In genomic region chr20:6381887-6382286, GRCh38 we compare ENCODE assay signal across 11 cellular contexts.
DNase-seq lines count a peak whose midpoint lies in the region; ATAC-seq, FAIRE-seq and TF ChIP-seq lines count a peak whose summit lies in the region.
"Had no signal": no experiment of that assay in that cellular context is flagged by ENCODE, and none has a peak within 500 bp of the region (broad histone marks: within the 10 kb centered on the region; RNA-seq: fewer than 3 reads in every experiment).

No MANE protein-coding gene starts in this region.

- TF ChIP-seq EP300 in A549 (IDR thresholded peaks at IDR 0.05) = no peak

- no peaks in the 10 kb centered on the region for H3K36me3 ChIP-seq in body of pancreas (replicated peaks in 1 of 2; ENCODE audit: insufficient read depth in 1 of 2, low read depth in 2 of 2)

- H3K27me3 ChIP-seq in body of pancreas = no peaks in the 10 kb centered on the region

- H3K4me3 ChIP-seq in A549 (no peak overlapping the region), body of pancreas (no peak overlapping the region)

- H3K27ac ChIP-seq in A549 = no peak overlapping the region
- no peak overlapping the region for H3K27ac ChIP-seq in body of pancreas

- TF ChIP-seq CTCF in A549 (IDR thresholded peaks at IDR 0.05) = no peak
- TF ChIP-seq CTCF in body of pancreas (IDR thresholded peaks at IDR 0.05) = peak in 5 of 7 experiments; percentile 14 to 37 (median 28)

- peak in 1 of 2 experiments; percentile 11 for DNase-seq in A549 (ENCODE audit: low read depth in 1 of 2, low spot score in 1 of 2)
- peak; percentile 32 for DNase-seq in HPDE6-E6E7 (ENCODE audit: extremely low spot score)
- DNase-seq in body of pancreas = no peak
- DNase-seq in left kidney (ENCODE audit: low read depth, low spot score) = peak; percentile 43
- no peak for DNase-seq in H54 (ENCODE audit: insufficient read length, low spot score)
- DNase-seq in HTR-8/SVneo (ENCODE audit: insufficient read length, low spot score) = no peak
- DNase-seq: activated B cell treated with CpG ODN at 0.5 μM for 24 hours; CD8-positive, alpha-beta T cell had no signal

- peak; percentile 61 for FAIRE-seq in A549 (lab: Jason Lieb, UNC)
- no peak for FAIRE-seq in H54 (lab: Jason Lieb, UNC)
- no peak for FAIRE-seq in HTR-8/SVneo (lab: Jason Lieb, UNC)
- FAIRE-seq: frontal cortex had no signal

- no peak overlapping the region for H3K4me2 ChIP-seq in A549

- TF ChIP-seq POLR2A in A549 (IDR thresholded peaks at IDR 0.05; ENCODE audit: low read length) (no peak), body of pancreas (IDR thresholded peaks at IDR 0.05) (no peak), H54 (IDR thresholded peaks at IDR 0.05; ENCODE audit: low read depth, low read length) (no peak)

- H3K4me1 ChIP-seq in A549 (no peaks in the 10 kb centered on the region), body of pancreas (no peaks in the 10 kb centered on the region)

- no peak for TF ChIP-seq RAD21 in A549 (conservative IDR thresholded peaks at IDR 0.05 in 1 of 2, IDR thresholded peaks at IDR 0.05 in 1 of 2)

- H3K9me3 ChIP-seq in A549 = no peaks in the 10 kb centered on the region
- H3K9me3 ChIP-seq in body of pancreas = no peaks in the 10 kb centered on the region

- ATAC-seq in A549 (peak in 1 of 2 experiments; percentile 78; a peak in 3 of 6 replicates), body of pancreas (no peak), GM18858 (IDR thresholded peaks at IDR 0.05; ENCODE audit: unreplicated experiment) (no peak), HG02610 (IDR thresholded peaks at IDR 0.05; ENCODE audit: unreplicated experiment) (no peak)
- ATAC-seq: CD8-positive, alpha-beta T cell had no signal

- 2% methylated on average over 4 of the region's 4 CpGs for WGBS in A549 (ENCODE audit: missing lambda C conversion rate)
- WGBS in body of pancreas, 2 donors = 26 to 30% methylated on average over 4 of the region's 4 CpGs

- intact Hi-C loops in body of pancreas (cut with DNase I) = no loop called here

- POLR2A ChIA-PET in A549 (lab: Yijun Ruan, JAX) = no interaction called here

- CTCF ChIA-PET in A549 (lab: Yijun Ruan, JAX) = interaction anchor here (1.2 to 1.7 kb wide), 4 partner anchors 10 to 20 kb away, joined by 3 to 5 read pairs (median 4); no protein-coding TSS in a partner anchor

TF ChIP-seq in A549, 52 proteins besides CTCF, POLR2A, EP300 and RAD21:
- TF ChIP-seq KDM5A (IDR thresholded peaks at IDR 0.05) (no peak), SMC3 (IDR thresholded peaks at IDR 0.05) (no peak), NR3C1 (IDR thresholded peaks at IDR 0.05) (no peak), CHD4 (IDR thresholded peaks at IDR 0.05; ENCODE audit: borderline replicate concordance) (no peak), CBX2 (IDR thresholded peaks at IDR 0.05; ENCODE audit: borderline replicate concordance, low read depth) (no peak), TP53 (CRISPR knock-in tag; IDR thresholded peaks at IDR 0.05) (no peak), JUN (IDR thresholded peaks at IDR 0.05) (no peak), ATOH8 (CRISPR knock-in tag; IDR thresholded peaks at IDR 0.05; ENCODE audit: low read depth) (no peak)
- TF ChIP-seq, protein P1, sequence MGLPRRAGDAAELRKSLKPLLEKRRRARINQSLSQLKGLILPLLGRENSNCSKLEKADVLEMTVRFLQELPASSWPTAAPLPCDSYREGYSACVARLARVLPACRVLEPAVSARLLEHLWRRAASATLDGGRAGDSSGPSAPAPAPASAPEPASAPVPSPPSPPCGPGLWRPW (IDR thresholded peaks at IDR 0.05) = no peak
- TF ChIP-seq, protein P2, sequence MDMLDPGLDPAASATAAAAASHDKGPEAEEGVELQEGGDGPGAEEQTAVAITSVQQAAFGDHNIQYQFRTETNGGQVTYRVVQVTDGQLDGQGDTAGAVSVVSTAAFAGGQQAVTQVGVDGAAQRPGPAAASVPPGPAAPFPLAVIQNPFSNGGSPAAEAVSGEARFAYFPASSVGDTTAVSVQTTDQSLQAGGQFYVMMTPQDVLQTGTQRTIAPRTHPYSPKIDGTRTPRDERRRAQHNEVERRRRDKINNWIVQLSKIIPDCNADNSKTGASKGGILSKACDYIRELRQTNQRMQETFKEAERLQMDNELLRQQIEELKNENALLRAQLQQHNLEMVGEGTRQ (IDR thresholded peaks at IDR 0.05) = no peak

Comparison
In these comparisons a context has a peak if more than half of its experiments do, and no peak if none do; other contexts are left out.
1. DNase-seq: peak in HPDE6-E6E7 (single experiment) and left kidney (single experiment); none in body of pancreas (0 of 4), H54 (single experiment) and HTR-8/SVneo (single experiment).